In the genomic region with DNA sequence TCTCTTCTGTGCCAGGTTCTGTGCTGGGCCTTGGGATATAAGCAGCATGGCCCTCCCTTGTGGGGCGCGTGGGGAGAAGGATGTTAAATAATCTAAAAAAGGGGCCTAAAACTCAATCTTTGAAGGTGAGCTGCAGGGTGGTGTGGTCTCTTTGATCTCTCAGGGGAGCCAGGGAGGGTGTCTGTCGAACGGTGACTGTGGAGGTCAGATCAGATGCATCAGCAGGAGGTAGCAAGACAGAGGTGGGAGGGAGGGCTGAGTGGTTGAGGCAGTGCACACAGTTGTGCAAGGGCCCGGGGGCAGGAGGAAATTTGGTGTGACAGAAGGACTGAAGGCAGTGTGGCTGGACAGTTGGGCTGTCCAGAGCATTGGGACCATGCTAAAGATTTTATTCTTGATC, we compare ENCODE assay signal across 20 cellular contexts.
DNase-seq lines count a peak whose midpoint lies in the region; ATAC-seq, FAIRE-seq and TF ChIP-seq lines count a peak whose summit lies in the region.
"Had no signal": no experiment of that assay in that cellular context is flagged by ENCODE, and none has a peak within 500 bp of the region (broad histone marks: within the 10 kb centered on the region; RNA-seq: fewer than 3 reads in every experiment).

No MANE protein-coding gene starts in this region.

- no peaks in the 10 kb centered on the region for H3K36me3 ChIP-seq in lung (ENCODE audit: control insufficient read depth in 2 of 2, insufficient read depth in 2 of 2, low read length in 2 of 2)
- H3K36me3 ChIP-seq in neural progenitor cell: no peaks in the 10 kb centered on the region
- no peaks in the 10 kb centered on the region for H3K36me3 ChIP-seq in sigmoid colon

- peaks cover 17% of the 10 kb centered on the region for H3K4me1 Mint-ChIP-seq in neural progenitor cell
- H3K4me1 Mint-ChIP-seq: CD4-positive, alpha-beta memory T cell had no signal

- no peaks in the 10 kb centered on the region for H3F3A ChIP-seq in neural progenitor cell (ENCODE audit: low read depth)

- peaks cover 3% of the 10 kb centered on the region for H3K9me3 Mint-ChIP-seq in neural progenitor cell

- no peaks in the 10 kb centered on the region for H3K79me2 ChIP-seq in neural progenitor cell (ENCODE audit: low read depth)

- H3K9ac ChIP-seq in neural progenitor cell: no peak overlapping the region
- H3K9ac ChIP-seq: GM23248 had no signal

- peaks cover 2 to 11% of the 10 kb centered on the region in 2 donors for H3K9me3 ChIP-seq in lung (ENCODE audit: control insufficient read depth in 2 of 2, insufficient read depth in 1 of 2, low read length in 1 of 2)
- no peaks in the 10 kb centered on the region for H3K9me3 ChIP-seq in neural progenitor cell (ENCODE audit: low read depth)
- H3K9me3 ChIP-seq in sigmoid colon: peaks cover 0 to 6% (median under 1%) of the 10 kb centered on the region in 4 donors

- peaks cover 41% of the 10 kb centered on the region for H3K27me3 Mint-ChIP-seq in neural progenitor cell (ENCODE audit: insufficient read depth, low read depth)

- DNase-seq in Jurkat, Clone E6-1 (ENCODE audit: low read depth, low spot score): peak; percentile 73
- DNase-seq in lung (ENCODE audit: low spot score) (no peak), neural progenitor cell (ENCODE audit: low spot score) (no peak), urothelium cell line (ENCODE audit: low spot score) (no peak), sigmoid colon (no peak), SIG-M5 (lab: John Stamatoyannopoulos, UW) (no peak)
- DNase-seq: C1 segment of cervical spinal cord; Calu3; CD4-positive, alpha-beta memory T cell; COR-L47; DMS53; DMS79 treated with DMSO at 0.1 percent for 48 hours; GF-D8; GM23248; H7; HCEC 1CT had no signal

- peaks cover 0 to 1% of the 10 kb centered on the region in 2 donors for H3K4me1 ChIP-seq in lung (ENCODE audit: control insufficient read depth in 2 of 2, insufficient read depth in 2 of 2, low read length in 2 of 2)
- H3K4me1 ChIP-seq in neural progenitor cell: peaks cover 9% of the 10 kb centered on the region
- H3K4me1 ChIP-seq in sigmoid colon: peaks cover 0 to 6% (median 3%) of the 10 kb centered on the region in 4 donors

- H3K4me3 Mint-ChIP-seq in neural progenitor cell: no peak overlapping the region
- H3K4me3 Mint-ChIP-seq: CD4-positive, alpha-beta memory T cell had no signal

- TF ChIP-seq POLR2A in sigmoid colon (IDR thresholded peaks at IDR 0.05): no peak

- H3K4me3 ChIP-seq in Jurkat, Clone E6-1 (ENCODE audit: low read length): no peak overlapping the region
- H3K4me3 ChIP-seq in lung: peak overlapping the region; percentile 18
- no peak overlapping the region for H3K4me3 ChIP-seq in neural progenitor cell
- no peak overlapping the region for H3K4me3 ChIP-seq in sigmoid colon
- H3K4me3 ChIP-seq: GM23248 had no signal

- no peaks in the 10 kb centered on the region for H3K36me3 Mint-ChIP-seq in neural progenitor cell
- H3K36me3 Mint-ChIP-seq: CD4-positive, alpha-beta memory T cell had no signal

- WGBS in lung, 2 donors: 53% methylated on average over 5 of the region's 5 CpGs
- WGBS in sigmoid colon, 2 donors: 68 to 69% methylated on average over 5 of the region's 5 CpGs

- TF ChIP-seq CTCF in lung (IDR thresholded peaks at IDR 0.05; ENCODE audit: control extremely low read depth, extremely low read depth) (no peak), neural progenitor cell (IDR thresholded peaks at IDR 0.05) (no peak), sigmoid colon (IDR thresholded peaks at IDR 0.05) (no peak)

- FAIRE-seq in urothelium cell line (lab: Jason Lieb, UNC): peak; percentile 35
- FAIRE-seq: GM12891, GM18507, H1 had no signal

- H3K4me2 ChIP-seq in neural progenitor cell: no peak overlapping the region

- H3K27ac ChIP-seq in lung (ENCODE audit: low read depth in 1 of 2, low read length in 1 of 2): no peak overlapping the region
- H3K27ac ChIP-seq in neural progenitor cell: no peak overlapping the region
- no peak overlapping the region for H3K27ac ChIP-seq in sigmoid colon
- H3K27ac ChIP-seq: GM23248 had no signal

- intact Hi-C loops in sigmoid colon (cut with DNase I): no loop called here

- no peak for ATAC-seq in lung (ENCODE audit: insufficient read depth, low FRiP score)
- ATAC-seq in HG03521 (IDR thresholded peaks at IDR 0.05; ENCODE audit: unreplicated experiment): no peak

- no peaks in the 10 kb centered on the region for H3K27me3 ChIP-seq in lung (ENCODE audit: control insufficient read depth, insufficient read depth)
- H3K27me3 ChIP-seq in neural progenitor cell: peaks cover 22% of the 10 kb centered on the region
- H3K27me3 ChIP-seq in sigmoid colon: peaks cover 0 to 30% (median 11%) of the 10 kb centered on the region in 3 donors

- TF ChIP-seq EP300 in sigmoid colon (IDR thresholded peaks at IDR 0.05): no peak

- H2AFZ ChIP-seq in neural progenitor cell (replicated peaks): no peak overlapping the region
- H2AFZ ChIP-seq: GM23248 had no signal

- peak overlapping the region; percentile 29 for H3K27ac Mint-ChIP-seq in neural progenitor cell
- H3K27ac Mint-ChIP-seq: CD4-positive, alpha-beta memory T cell had no signal

- no peaks in the 10 kb centered on the region for H4K20me1 ChIP-seq in neural progenitor cell (ENCODE audit: low read depth)
